ENCODE assay signal across 25 cellular contexts in the genomic region with DNA sequence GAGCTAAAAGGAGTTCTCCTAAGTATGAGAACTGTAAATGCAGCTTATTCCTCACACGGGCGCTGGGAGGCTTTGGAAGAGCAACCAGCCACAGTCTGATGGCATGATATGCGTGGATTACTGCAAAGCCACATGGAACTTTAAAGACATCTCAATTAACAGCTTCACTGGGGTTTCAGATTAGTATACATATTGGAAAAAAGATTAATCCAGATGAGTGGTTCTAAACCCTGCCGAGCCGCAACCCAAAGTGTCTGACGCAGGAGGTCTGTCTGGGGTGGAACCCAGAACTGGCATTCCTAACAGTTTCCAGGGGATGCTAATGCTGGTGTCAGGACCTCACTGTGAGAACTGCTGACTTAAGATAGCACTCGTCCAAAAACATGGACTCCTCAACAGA.
"Had no signal": no experiment of that assay in that cellular context is flagged by ENCODE, and none has a peak within 500 bp of the region (broad histone marks: within the 10 kb centered on the region; RNA-seq: fewer than 3 reads in every experiment).

No MANE protein-coding gene starts in this region.

- H3K27me3 Mint-ChIP-seq: activated B cell treated with CpG ODN at 0.5 μM for 24 hours; central memory CD8-positive, alpha-beta T cell had no signal

- ATAC-seq: activated T-cell treated with anti-CD3 and anti-CD28 coated beads, Interleukin-2, amount 50 U/mL, for 4 hours; gastroesophageal sphincter; sciatic nerve; upper lobe of right lung had no signal

- H3K4me1 Mint-ChIP-seq: activated naive CD8-positive, alpha-beta T cell treated with anti-CD3 and anti-CD28 coated beads for 36 hours; central memory CD8-positive, alpha-beta T cell had no signal

- H3K27ac Mint-ChIP-seq: activated B cell treated with CpG ODN at 0.5 μM for 24 hours; activated naive CD8-positive, alpha-beta T cell treated with anti-CD3 and anti-CD28 coated beads for 36 hours had no signal

- H3K9me3 Mint-ChIP-seq: activated B cell treated with CpG ODN at 0.5 μM for 24 hours; activated naive CD8-positive, alpha-beta T cell treated with anti-CD3 and anti-CD28 coated beads for 36 hours; activated T-cell treated with anti-CD3 and anti-CD28 coated beads, Interleukin-2, amount 50 U/mL, for 4 hours; central memory CD8-positive, alpha-beta T cell had no signal

- H3K4me3 Mint-ChIP-seq: activated B cell treated with CpG ODN at 0.5 μM for 24 hours; activated naive CD8-positive, alpha-beta T cell treated with anti-CD3 and anti-CD28 coated beads for 36 hours; activated T-cell treated with anti-CD3 and anti-CD28 coated beads, Interleukin-2, amount 50 U/mL, for 4 hours; central memory CD8-positive, alpha-beta T cell had no signal

- H3K27ac ChIP-seq: breast epithelium, colonic mucosa, esophagus squamous epithelium, gastroesophageal sphincter, left ventricle myocardium inferior, thoracic aorta, upper lobe of right lung had no signal

- H3K36me3 ChIP-seq: breast epithelium, colonic mucosa, esophagus squamous epithelium, gastroesophageal sphincter, left ventricle myocardium inferior, thoracic aorta had no signal

- H3K4me3 ChIP-seq: breast epithelium, colonic mucosa, esophagus squamous epithelium, gastroesophageal sphincter, left ventricle myocardium inferior, thoracic aorta, upper lobe of right lung had no signal

- H3K27me3 ChIP-seq: breast epithelium, colonic mucosa, esophagus squamous epithelium, gastroesophageal sphincter, upper lobe of right lung had no signal

- H3K9me3 ChIP-seq: breast epithelium, colonic mucosa, esophagus squamous epithelium, gastroesophageal sphincter, left ventricle myocardium inferior, thoracic aorta, upper lobe of right lung had no signal

- DNase-seq: activated B cell treated with CpG ODN at 0.5 μM for 24 hours; activated CD4-positive, alpha-beta T cell treated with anti-CD3 and anti-CD28 coated beads for 4 hours; activated CD4-positive, alpha-beta T cell treated with anti-CD3 and anti-CD28 coated beads, Interleukin-2, amount 50 U/mL, for 48 hours; activated CD8-positive, alpha-beta memory T cell treated with anti-CD3 and anti-CD28 coated beads, Interleukin-2, amount 50 U/mL, for 48 hours; activated naive CD4-positive, alpha-beta T cell treated with Interleukin-2 at 50 U/mL for 16 hours; activated naive CD8-positive, alpha-beta T cell treated with anti-CD3 and anti-CD28 coated beads for 36 hours; activated T-cell treated with anti-CD3 and anti-CD28 coated beads, Interleukin-2, amount 50 U/mL, for 4 hours; colonic mucosa; esophagus squamous epithelium; head of caudate nucleus; hypothalamus; left ventricle myocardium inferior; mammary epithelial cell; occipital lobe; small intestine; stimulated activated CD4-positive, alpha-beta T cell treated with anti-CD3 and anti-CD28 coated beads, Interleukin-2, amount 100 ng/mL, for 48 hours; stimulated activated CD8-positive, alpha-beta memory T cell treated with anti-CD3 and anti-CD28 coated beads, Interleukin-4, amount 100 ng/mL, for 48 hours; stimulated activated naive CD4-positive, alpha-beta T cell; T-helper 9 cell; upper lobe of right lung had no signal

- H3K36me3 Mint-ChIP-seq: activated naive CD8-positive, alpha-beta T cell treated with anti-CD3 and anti-CD28 coated beads for 36 hours had no signal
